Comparison of ENCODE assay signal across 8 cellular contexts in genomic region chr13:113490496-113491417, GRCh38. TPM values are rescaled to one million over a fixed set of nuclear protein-coding genes. Genes with fewer than 3 reads are reported as not detected.
DNase-seq lines count a peak whose midpoint lies in the region; ATAC-seq and TF ChIP-seq lines count a peak whose summit lies in the region.

DCUN1D2 (minus strand) TSS chr13:113490711; CDS start chr13:113490669, 42 bp downstream.

- peaks cover 1% of the 10 kb centered on the region for H3K36me3 ChIP-seq in kidney epithelial cell (ENCODE audit: control insufficient read depth, insufficient read depth, low read length)

- TF ChIP-seq CTCF in kidney epithelial cell (IDR thresholded peaks at IDR 0.05; ENCODE audit: insufficient read depth, low read length, poor library complexity, severe bottlenecking) = no peak

- DNase-seq in ACHN (peak; percentile 92), NCI-H2196 treated with DMSO at 0.1 percent for 48 hours (lab: John Stamatoyannopoulos, UW; ENCODE audit: unreplicated experiment) (peak; percentile 42), cerebellar cortex (ENCODE audit: low spot score) (peak; percentile 92), kidney epithelial cell (ENCODE audit: low read depth) (peak; percentile 74)
- peak; percentile 60 to 65 (median 64) for DNase-seq in activated CD4-positive, CD25-positive, alpha-beta regulatory T cell (lab: John Stamatoyannopoulos, UW)
- peak; percentile 86 for DNase-seq in stimulated activated CD4-positive, alpha-beta T cell treated with anti-CD3 and anti-CD28 coated beads, Interleukin-15, amount 100 ng/mL, for 24 hours

- in situ Hi-C loops in ACHN (cut with HindIII; ENCODE audit: low pct_ligation_motif_present, low pct_unique_long_range_greater_than_20kb, low sequenced_read_pairs) = no loop called here

- peak; percentile 64 for ATAC-seq in GM18858 (IDR thresholded peaks at IDR 0.05; ENCODE audit: unreplicated experiment)
- peak; percentile 74 for ATAC-seq in HG03066 (IDR thresholded peaks at IDR 0.05; ENCODE audit: low read depth, unreplicated experiment)

- H3K4me3 ChIP-seq in kidney epithelial cell (ENCODE audit: low read depth, low read length) = peak within 1 kb of the TSS; percentile 88

- no peaks in the 10 kb centered on the region for H3K27me3 ChIP-seq in kidney epithelial cell (ENCODE audit: control insufficient read depth, insufficient read depth, low read length)

RNA-seq across cellular contexts. Expression of gene DCUN1D2, which starts in this region (rescaled TPM):
- 9.9 and 12.9 TPM in 2 replicates for total RNA-seq in kidney epithelial cell

Comparison
In these comparisons a context has a peak if more than half of its experiments do, and no peak if none do; other contexts are left out.
1. Peak in every context shown above with its lines: DNase-seq, ATAC-seq and H3K4me3 ChIP-seq.
2. DNase-seq: peak in every context shown above with its lines; median percentile 92 in ACHN; 92 in cerebellar cortex; 86 in stimulated activated CD4-positive, alpha-beta T cell treated with anti-CD3 and anti-CD28 coated beads, Interleukin-15, amount 100 ng/mL, for 24 hours; 74 in kidney epithelial cell; 64 in activated CD4-positive, CD25-positive, alpha-beta regulatory T cell; 42 in NCI-H2196 treated with DMSO at 0.1 percent for 48 hours.